ENCODE assay signal across 1 cellular context in the genomic region with DNA sequence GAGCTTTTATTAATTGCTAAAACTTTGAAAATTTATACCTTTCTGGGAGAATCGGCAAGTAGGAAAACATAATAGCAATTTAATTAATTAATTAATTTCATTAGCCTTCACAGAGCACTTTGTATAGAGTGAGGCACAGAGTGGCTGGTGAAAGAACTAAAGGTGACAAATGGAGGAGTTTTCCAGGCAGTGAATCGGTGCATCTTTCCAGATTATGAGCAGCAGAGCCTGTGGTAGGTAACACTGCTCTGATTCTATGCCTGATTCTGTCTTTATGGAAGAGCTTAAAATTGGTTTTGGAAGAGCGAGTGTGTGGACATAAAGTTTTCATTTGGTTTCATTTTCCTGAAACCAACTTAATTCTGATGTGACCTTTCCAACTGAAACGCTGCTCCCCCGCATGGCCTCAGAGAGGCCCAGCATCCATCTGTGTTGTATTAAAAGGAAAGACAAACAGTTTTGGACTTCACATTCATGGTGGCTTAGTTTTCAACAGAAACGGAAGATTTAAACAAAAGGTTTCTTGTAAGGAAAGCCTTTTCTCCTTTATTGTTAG.
A peak's percentile ranks its signal among the peaks of the same experiment; 100 is the strongest.
TF ChIP-seq lines count a peak whose summit lies in the region.

No MANE protein-coding gene starts in this region.

TF ChIP-seq in K562, 482 proteins besides CTCF, POLR2A, EP300 and RAD21 (continued from another document and continues in another):
- TF ChIP-seq THRA (IDR thresholded peaks at IDR 0.05) (no peak), SREBF2 (CRISPR knock-in tag; IDR thresholded peaks at IDR 0.05) (no peak), NFE2 (IDR thresholded peaks at IDR 0.05; ENCODE audit: low read depth) (no peak), ZNF280B (CRISPR knock-in tag; IDR thresholded peaks at IDR 0.05) (no peak), KDM1A (IDR thresholded peaks at IDR 0.05) (no peak), NFE2L1 (tag; IDR thresholded peaks at IDR 0.05; ENCODE audit: borderline replicate concordance, low read depth) (no peak), ID3 (CRISPR knock-in tag; IDR thresholded peaks at IDR 0.05) (no peak), ID3 (tag; IDR thresholded peaks at IDR 0.05) (peak; percentile 97), GTF2F1 (IDR thresholded peaks at IDR 0.05; ENCODE audit: low read depth, low read length) (no peak), MXI1 (IDR thresholded peaks at IDR 0.05; ENCODE audit: low read depth, low read length) (no peak), FOXM1 (IDR thresholded peaks at IDR 0.05; ENCODE audit: low read depth) (peak; percentile 21; the same call in 1 of the 2 replicates), FOXM1 (CRISPR knock-in tag; IDR thresholded peaks at IDR 0.05; ENCODE audit: low read depth) (no peak), ZBTB26 (CRISPR knock-in tag; IDR thresholded peaks at IDR 0.05) (no peak)
- TF ChIP-seq, protein P1, sequence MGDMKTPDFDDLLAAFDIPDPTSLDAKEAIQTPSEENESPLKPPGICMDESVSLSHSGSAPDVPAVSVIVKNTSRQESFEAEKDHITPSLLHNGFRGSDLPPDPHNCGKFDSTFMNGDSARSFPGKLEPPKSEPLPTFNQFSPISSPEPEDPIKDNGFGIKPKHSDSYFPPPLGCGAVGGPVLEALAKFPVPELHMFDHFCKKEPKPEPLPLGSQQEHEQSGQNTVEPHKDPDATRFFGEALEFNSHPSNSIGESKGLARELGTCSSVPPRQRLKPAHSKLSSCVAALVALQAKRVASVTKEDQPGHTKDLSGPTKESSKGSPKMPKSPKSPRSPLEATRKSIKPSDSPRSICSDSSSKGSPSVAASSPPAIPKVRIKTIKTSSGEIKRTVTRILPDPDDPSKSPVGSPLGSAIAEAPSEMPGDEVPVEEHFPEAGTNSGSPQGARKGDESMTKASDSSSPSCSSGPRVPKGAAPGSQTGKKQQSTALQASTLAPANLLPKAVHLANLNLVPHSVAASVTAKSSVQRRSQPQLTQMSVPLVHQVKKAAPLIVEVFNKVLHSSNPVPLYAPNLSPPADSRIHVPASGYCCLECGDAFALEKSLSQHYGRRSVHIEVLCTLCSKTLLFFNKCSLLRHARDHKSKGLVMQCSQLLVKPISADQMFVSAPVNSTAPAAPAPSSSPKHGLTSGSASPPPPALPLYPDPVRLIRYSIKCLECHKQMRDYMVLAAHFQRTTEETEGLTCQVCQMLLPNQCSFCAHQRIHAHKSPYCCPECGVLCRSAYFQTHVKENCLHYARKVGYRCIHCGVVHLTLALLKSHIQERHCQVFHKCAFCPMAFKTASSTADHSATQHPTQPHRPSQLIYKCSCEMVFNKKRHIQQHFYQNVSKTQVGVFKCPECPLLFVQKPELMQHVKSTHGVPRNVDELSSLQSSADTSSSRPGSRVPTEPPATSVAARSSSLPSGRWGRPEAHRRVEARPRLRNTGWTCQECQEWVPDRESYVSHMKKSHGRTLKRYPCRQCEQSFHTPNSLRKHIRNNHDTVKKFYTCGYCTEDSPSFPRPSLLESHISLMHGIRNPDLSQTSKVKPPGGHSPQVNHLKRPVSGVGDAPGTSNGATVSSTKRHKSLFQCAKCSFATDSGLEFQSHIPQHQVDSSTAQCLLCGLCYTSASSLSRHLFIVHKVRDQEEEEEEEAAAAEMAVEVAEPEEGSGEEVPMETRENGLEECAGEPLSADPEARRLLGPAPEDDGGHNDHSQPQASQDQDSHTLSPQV (IDR thresholded peaks at IDR 0.05), result 0 out of 2 replicates have a peak, but pooled peaks have one; percentile 31
- TF ChIP-seq, protein P2, sequence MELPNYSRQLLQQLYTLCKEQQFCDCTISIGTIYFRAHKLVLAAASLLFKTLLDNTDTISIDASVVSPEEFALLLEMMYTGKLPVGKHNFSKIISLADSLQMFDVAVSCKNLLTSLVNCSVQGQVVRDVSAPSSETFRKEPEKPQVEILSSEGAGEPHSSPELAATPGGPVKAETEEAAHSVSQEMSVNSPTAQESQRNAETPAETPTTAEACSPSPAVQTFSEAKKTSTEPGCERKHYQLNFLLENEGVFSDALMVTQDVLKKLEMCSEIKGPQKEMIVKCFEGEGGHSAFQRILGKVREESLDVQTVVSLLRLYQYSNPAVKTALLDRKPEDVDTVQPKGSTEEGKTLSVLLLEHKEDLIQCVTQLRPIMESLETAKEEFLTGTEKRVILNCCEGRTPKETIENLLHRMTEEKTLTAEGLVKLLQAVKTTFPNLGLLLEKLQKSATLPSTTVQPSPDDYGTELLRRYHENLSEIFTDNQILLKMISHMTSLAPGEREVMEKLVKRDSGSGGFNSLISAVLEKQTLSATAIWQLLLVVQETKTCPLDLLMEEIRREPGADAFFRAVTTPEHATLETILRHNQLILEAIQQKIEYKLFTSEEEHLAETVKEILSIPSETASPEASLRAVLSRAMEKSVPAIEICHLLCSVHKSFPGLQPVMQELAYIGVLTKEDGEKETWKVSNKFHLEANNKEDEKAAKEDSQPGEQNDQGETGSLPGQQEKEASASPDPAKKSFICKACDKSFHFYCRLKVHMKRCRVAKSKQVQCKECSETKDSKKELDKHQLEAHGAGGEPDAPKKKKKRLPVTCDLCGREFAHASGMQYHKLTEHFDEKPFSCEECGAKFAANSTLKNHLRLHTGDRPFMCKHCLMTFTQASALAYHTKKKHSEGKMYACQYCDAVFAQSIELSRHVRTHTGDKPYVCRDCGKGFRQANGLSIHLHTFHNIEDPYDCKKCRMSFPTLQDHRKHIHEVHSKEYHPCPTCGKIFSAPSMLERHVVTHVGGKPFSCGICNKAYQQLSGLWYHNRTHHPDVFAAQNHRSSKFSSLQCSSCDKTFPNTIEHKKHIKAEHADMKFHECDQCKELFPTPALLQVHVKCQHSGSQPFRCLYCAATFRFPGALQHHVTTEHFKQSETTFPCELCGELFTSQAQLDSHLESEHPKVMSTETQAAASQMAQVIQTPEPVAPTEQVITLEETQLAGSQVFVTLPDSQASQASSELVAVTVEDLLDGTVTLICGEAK (IDR thresholded peaks at IDR 0.05), result peak; percentile 63
- TF ChIP-seq, protein P2 (CRISPR knock-in tag; IDR thresholded peaks at IDR 0.05), result no peak
- TF ChIP-seq, protein P3, sequence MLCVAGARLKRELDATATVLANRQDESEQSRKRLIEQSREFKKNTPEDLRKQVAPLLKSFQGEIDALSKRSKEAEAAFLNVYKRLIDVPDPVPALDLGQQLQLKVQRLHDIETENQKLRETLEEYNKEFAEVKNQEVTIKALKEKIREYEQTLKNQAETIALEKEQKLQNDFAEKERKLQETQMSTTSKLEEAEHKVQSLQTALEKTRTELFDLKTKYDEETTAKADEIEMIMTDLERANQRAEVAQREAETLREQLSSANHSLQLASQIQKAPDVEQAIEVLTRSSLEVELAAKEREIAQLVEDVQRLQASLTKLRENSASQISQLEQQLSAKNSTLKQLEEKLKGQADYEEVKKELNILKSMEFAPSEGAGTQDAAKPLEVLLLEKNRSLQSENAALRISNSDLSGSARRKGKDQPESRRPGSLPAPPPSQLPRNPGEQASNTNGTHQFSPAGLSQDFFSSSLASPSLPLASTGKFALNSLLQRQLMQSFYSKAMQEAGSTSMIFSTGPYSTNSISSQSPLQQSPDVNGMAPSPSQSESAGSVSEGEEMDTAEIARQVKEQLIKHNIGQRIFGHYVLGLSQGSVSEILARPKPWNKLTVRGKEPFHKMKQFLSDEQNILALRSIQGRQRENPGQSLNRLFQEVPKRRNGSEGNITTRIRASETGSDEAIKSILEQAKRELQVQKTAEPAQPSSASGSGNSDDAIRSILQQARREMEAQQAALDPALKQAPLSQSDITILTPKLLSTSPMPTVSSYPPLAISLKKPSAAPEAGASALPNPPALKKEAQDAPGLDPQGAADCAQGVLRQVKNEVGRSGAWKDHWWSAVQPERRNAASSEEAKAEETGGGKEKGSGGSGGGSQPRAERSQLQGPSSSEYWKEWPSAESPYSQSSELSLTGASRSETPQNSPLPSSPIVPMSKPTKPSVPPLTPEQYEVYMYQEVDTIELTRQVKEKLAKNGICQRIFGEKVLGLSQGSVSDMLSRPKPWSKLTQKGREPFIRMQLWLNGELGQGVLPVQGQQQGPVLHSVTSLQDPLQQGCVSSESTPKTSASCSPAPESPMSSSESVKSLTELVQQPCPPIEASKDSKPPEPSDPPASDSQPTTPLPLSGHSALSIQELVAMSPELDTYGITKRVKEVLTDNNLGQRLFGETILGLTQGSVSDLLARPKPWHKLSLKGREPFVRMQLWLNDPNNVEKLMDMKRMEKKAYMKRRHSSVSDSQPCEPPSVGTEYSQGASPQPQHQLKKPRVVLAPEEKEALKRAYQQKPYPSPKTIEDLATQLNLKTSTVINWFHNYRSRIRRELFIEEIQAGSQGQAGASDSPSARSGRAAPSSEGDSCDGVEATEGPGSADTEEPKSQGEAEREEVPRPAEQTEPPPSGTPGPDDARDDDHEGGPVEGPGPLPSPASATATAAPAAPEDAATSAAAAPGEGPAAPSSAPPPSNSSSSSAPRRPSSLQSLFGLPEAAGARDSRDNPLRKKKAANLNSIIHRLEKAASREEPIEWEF (CRISPR knock-in tag; IDR thresholded peaks at IDR 0.05), result no peak
